Comparison of ENCODE assay signal across 31 cellular contexts in the genomic region with DNA sequence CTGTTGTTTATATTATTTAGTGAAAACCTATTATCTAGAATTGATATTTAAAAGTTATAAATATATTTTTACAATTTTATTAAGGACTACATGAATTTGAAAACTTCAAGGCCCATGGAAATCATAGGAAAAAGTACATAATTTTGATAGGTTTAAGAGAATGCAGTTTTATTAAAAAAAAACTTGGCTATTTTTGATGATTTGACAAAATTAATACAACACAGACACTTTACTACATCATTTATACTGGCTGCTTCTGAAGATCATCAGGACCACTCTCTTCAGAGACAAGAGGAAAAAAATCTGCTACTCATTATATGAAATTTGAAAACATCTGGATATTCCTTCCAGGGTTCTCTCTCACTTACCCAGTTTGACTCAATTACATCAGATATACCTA.
"Had no signal": no experiment of that assay in that cellular context is flagged by ENCODE, and none has a peak within 500 bp of the region (broad histone marks: within the 10 kb centered on the region; RNA-seq: fewer than 3 reads in every experiment).

No MANE protein-coding gene starts in this region.

- H3K4me3 ChIP-seq: neural progenitor cell, ovary, psoas muscle, skin epidermis, smooth muscle cell, spleen, suprapubic skin, testis, tibial artery, transverse colon, upper lobe of right lung, uterus had no signal

- H3K9me3 Mint-ChIP-seq: type B pancreatic cell had no signal

- H3K9me3 ChIP-seq: ovary, psoas muscle, suprapubic skin, testis, transverse colon, upper lobe of right lung, uterus had no signal

- H3K4me1 Mint-ChIP-seq: natural killer cell; nephron; neural progenitor cell; stimulated activated memory B cell treated with anti-CD40 and anti-IgM and Interleukin-4, amounts not matched to agents 10 μg/mL and 1 μg/mL and 100 μg/mL, for 72 hours; stimulated activated naive CD8-positive, alpha-beta T cell treated with anti-CD3 and anti-CD28 coated beads, Interleukin-15, amount 100 ng/mL, for 72 hours had no signal

- H3K9ac ChIP-seq: neural progenitor cell, parathyroid adenoma had no signal

- H3K27me3 Mint-ChIP-seq: progenitor cell of endocrine pancreas; stimulated activated memory B cell treated with anti-CD40 and anti-IgM and Interleukin-4, amounts not matched to agents 10 μg/mL and 1 μg/mL and 100 μg/mL, for 72 hours; stimulated activated naive CD8-positive, alpha-beta T cell treated with anti-CD3 and anti-CD28 coated beads, Interleukin-15, amount 100 ng/mL, for 72 hours; type B pancreatic cell had no signal

- H2AFZ ChIP-seq: neural progenitor cell, parathyroid adenoma had no signal

- H3K36me3 Mint-ChIP-seq: natural killer cell; neural progenitor cell; stimulated activated memory B cell treated with anti-CD40 and anti-IgM and Interleukin-4, amounts not matched to agents 10 μg/mL and 1 μg/mL and 100 μg/mL, for 72 hours; type B pancreatic cell had no signal

- H3K27ac Mint-ChIP-seq: natural killer cell; nephron; neural progenitor cell; progenitor cell of endocrine pancreas; stimulated activated memory B cell treated with anti-CD40 and anti-IgM and Interleukin-4, amounts not matched to agents 10 μg/mL and 1 μg/mL and 100 μg/mL, for 72 hours; type B pancreatic cell had no signal

- H3K36me3 ChIP-seq: neural progenitor cell, ovary, spleen, suprapubic skin, tibial artery, transverse colon, upper lobe of right lung, uterus had no signal

- H3K27ac ChIP-seq: neural progenitor cell, ovary, parathyroid adenoma, psoas muscle, skin epidermis, spleen, suprapubic skin, testis, tibial artery, transverse colon, upper lobe of right lung, uterus had no signal

- H3K79me2 ChIP-seq: parathyroid adenoma had no signal

- H3K4me3 Mint-ChIP-seq: natural killer cell; nephron; neural progenitor cell; stimulated activated memory B cell treated with anti-CD40 and anti-IgM and Interleukin-4, amounts not matched to agents 10 μg/mL and 1 μg/mL and 100 μg/mL, for 72 hours; stimulated activated naive CD8-positive, alpha-beta T cell treated with anti-CD3 and anti-CD28 coated beads, Interleukin-15, amount 100 ng/mL, for 72 hours; type B pancreatic cell had no signal

- H3K27me3 ChIP-seq: neural progenitor cell, ovary, spleen, suprapubic skin, testis, tibial artery, transverse colon, upper lobe of right lung, uterus had no signal

- DNase-seq: natural killer cell; occipital lobe; ovary; posterior cingulate gyrus; psoas muscle; right cardiac atrium; spleen; stimulated activated CD4-positive, alpha-beta T cell treated with anti-CD3 and anti-CD28 coated beads, Interleukin-12 subunit alpha, Interleukin-12 subunit beta, amount 100 ng/mL, for 4 hours; stimulated activated CD4-positive, alpha-beta T cell treated with anti-CD3 and anti-CD28 coated beads, Interleukin-1b, Interleukin-23, amount 100 ng/mL, for 48 hours; stimulated activated CD4-positive, alpha-beta T cell treated with anti-CD3 and anti-CD28 coated beads, Interleukin-4, amount 100 ng/mL, for 1 hour; stimulated activated CD4-positive, alpha-beta T cell treated with anti-CD3 and anti-CD28 coated beads, Interleukin-4, amount 100 ng/mL, for 4 hours; stimulated activated CD8-positive, alpha-beta memory T cell treated with anti-CD3 and anti-CD28 coated beads, Interleukin-4, amount 100 ng/mL, for 48 hours; stimulated activated naive CD4-positive, alpha-beta T cell; stimulated activated naive CD8-positive, alpha-beta T cell treated with anti-CD3 and anti-CD28 coated beads, Interleukin-15, amount 100 ng/mL, for 72 hours; stimulated activated naive CD8-positive, alpha-beta T cell treated with anti-CD3 and anti-CD28 coated beads, Interleukin-15, Interleukin-2, amounts not matched to agents 100 U/mL and 50 U/mL, for 24 hours; substantia nigra; testis; tibial artery; transverse colon; upper lobe of right lung; uterus had no signal

- H3K4me1 ChIP-seq: neural progenitor cell, parathyroid adenoma, psoas muscle, spleen, suprapubic skin, testis, tibial artery, transverse colon, upper lobe of right lung, uterus had no signal

- ATAC-seq: natural killer cell; psoas muscle; right cardiac atrium; sciatic nerve; stimulated activated memory B cell treated with anti-CD40 and anti-IgM and Interleukin-4, amounts not matched to agents 10 μg/mL and 1 μg/mL and 100 μg/mL, for 72 hours; stimulated activated naive CD8-positive, alpha-beta T cell treated with anti-CD3 and anti-CD28 coated beads, Interleukin-15, amount 100 ng/mL, for 72 hours; stimulated activated naive CD8-positive, alpha-beta T cell treated with anti-CD3 and anti-CD28 coated beads, Interleukin-15, Interleukin-2, amounts not matched to agents 100 U/mL and 50 U/mL, for 24 hours; upper lobe of right lung had no signal

- H3K4me2 ChIP-seq: neural progenitor cell, smooth muscle cell had no signal
